9 cellular contexts compared by ENCODE assay signal in the genomic region with DNA sequence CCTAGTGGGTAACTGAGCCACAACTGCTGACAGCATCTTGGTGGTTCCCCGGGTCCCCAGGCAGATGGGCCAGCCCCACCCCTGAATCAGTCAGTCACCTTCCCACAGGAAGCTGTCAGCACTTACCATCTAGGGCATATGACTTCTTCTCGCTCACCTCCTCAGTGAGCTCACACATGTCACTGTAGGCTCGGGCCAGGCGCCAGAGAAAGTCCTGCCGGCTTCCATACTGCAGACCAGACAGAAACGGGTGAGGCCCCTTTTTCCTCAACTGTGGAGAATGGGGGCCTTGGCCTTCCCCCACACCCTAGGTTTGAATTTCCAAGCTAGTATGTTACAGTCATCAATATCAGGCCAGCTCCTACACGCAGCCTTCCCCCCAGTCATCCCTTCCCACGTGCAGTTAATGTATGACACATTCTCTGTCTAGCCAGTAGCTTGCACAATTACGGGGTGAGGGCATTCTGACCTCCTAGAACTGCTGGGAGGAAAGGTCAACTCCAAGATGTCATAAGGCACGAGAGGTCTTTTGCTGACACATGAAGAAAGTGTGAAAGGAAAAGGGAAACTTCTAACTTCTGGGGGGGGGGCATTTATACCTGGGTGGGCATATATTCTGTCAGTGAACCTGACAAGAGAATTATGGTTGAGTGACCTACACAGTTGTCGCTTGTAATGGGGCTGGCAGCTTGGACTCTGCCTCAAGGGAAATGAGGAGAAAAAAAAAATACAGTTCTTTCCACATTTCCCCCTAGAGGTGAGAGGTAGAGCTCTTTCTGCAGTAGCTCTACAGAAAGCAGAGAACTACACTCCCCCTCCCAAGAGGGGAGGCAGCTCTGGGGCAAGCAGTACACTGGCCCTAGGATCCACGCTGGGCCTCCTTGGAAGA. TPM values are rescaled to one million over a fixed set of nuclear protein-coding genes. Genes with fewer than 3 reads are reported as not detected.
A peak's percentile ranks its signal among the peaks of the same experiment; 100 is the strongest.
DNase-seq lines count a peak whose midpoint lies in the region; FAIRE-seq and TF ChIP-seq lines count a peak whose summit lies in the region.
"Had no signal": no experiment of that assay in that cellular context is flagged by ENCODE, and none has a peak within 500 bp of the region (broad histone marks: within the 10 kb centered on the region; RNA-seq: fewer than 3 reads in every experiment).

No MANE protein-coding gene starts in this region.

- CTCF ChIA-PET in AG04450 (lab: Charles Lee), result interaction anchor here (0.5 to 2.0 kb wide), 6 partner anchors 28 to 521 kb away, joined by 3 to 11 read pairs (median 6); partner anchors contain the start of genes RHOV and VPS18

- peak overlapping the region; percentile 39 for H3K27ac ChIP-seq in AG04450 (ENCODE audit: low read depth, low read length)

- peak; percentile 20 for FAIRE-seq in HTR-8/SVneo (lab: Jason Lieb, UNC)
- FAIRE-seq: colon had no signal

- H3K27me3 ChIP-seq in AG04450 (ENCODE audit: control insufficient read depth, insufficient read depth, low read length), result no peaks in the 10 kb centered on the region

- H3K9me3 ChIP-seq in AG04450 (ENCODE audit: control insufficient read depth, insufficient read depth, low read length), result no peaks in the 10 kb centered on the region

- H3K4me3 ChIP-seq in AG04450 (ENCODE audit: low read depth, low read length), result no peak overlapping the region

- POLR2A ChIA-PET in AG04450 (lab: Yijun Ruan, JAX), result interaction anchor here (0.5 to 0.8 kb wide), 5 partner anchors 13 to 1187 kb away, joined by 3 to 11 read pairs (median 6); no protein-coding TSS in a partner anchor

- no peak for DNase-seq in AG04450 (ENCODE audit: low read depth, low spot score)
- no peak for DNase-seq in HTR-8/SVneo (ENCODE audit: insufficient read length, low spot score)
- DNase-seq in activated T-cell treated with anti-CD3 and anti-CD28 coated beads for 24 hours (ENCODE audit: low read depth), result peak; percentile 51
- peak; percentile 23 for DNase-seq in hepatic stellate cell (ENCODE audit: low spot score)
- peak; percentile 49 to 77 for DNase-seq in stimulated activated CD8-positive, alpha-beta memory T cell treated with anti-CD3 and anti-CD28 coated beads, Interleukin-7, amount 100 ng/mL, for 48 hours (ENCODE audit: extremely low read depth in 1 of 2, low read depth in 1 of 2)
- no peak for DNase-seq in NCI-H146 (lab: John Stamatoyannopoulos, UW)
- DNase-seq in NCI-H187 treated with DMSO at 0.1 percent for 48 hours (lab: John Stamatoyannopoulos, UW), result no peak
- no peak for DNase-seq in DMS79 (lab: John Stamatoyannopoulos, UW)

- TF ChIP-seq CTCF in AG04450 (IDR thresholded peaks at IDR 0.05; ENCODE audit: low read depth, low read length), result peak; percentile 31; the same call in 1 of the 2 replicates

RNA-seq across cellular contexts. Expression of gene RMDN3, which starts 10.9 kb away (rescaled TPM):
- polyA plus RNA-seq in AG04450 (2011; rRNA removed), result 19.2 and 19.5 TPM in 2 replicates
- polyA minus RNA-seq in AG04450 (2011; rRNA and poly(A)+ RNA removed), result 10.1 and 10.8 TPM in 2 replicates

RNA-seq across cellular contexts. Expression of gene GCHFR, which starts 19.7 kb away (rescaled TPM):
- 4.2 and 4.7 TPM in 2 replicates for polyA plus RNA-seq in AG04450 (2011; rRNA removed)
- polyA minus RNA-seq in AG04450 (2011; rRNA and poly(A)+ RNA removed), result 0.70 and 0.92 TPM in 2 replicates

RNA-seq across cellular contexts. Expression of gene C15orf62, which starts 25.6 kb away (rescaled TPM):
- polyA plus RNA-seq in AG04450 (2011; rRNA removed), result 0.05 TPM in 2 replicates
- 0.14 TPM in 1 of 2 replicates, not detected in the other for polyA minus RNA-seq in AG04450 (2011; rRNA and poly(A)+ RNA removed)

RNA-seq across cellular contexts. Expression of gene RAD51, which starts 49.2 kb away (rescaled TPM):
- polyA plus RNA-seq in AG04450 (2011; rRNA removed), result 5.1 and 6.0 TPM in 2 replicates
- polyA minus RNA-seq in AG04450 (2011; rRNA and poly(A)+ RNA removed), result 7.1 and 8.2 TPM in 2 replicates

Comparison
In these comparisons a context has a peak if more than half of its experiments do, and no peak if none do; other contexts are left out.
1. DNase-seq: peak in activated T-cell treated with anti-CD3 and anti-CD28 coated beads for 24 hours (single experiment), hepatic stellate cell (single experiment) and stimulated activated CD8-positive, alpha-beta memory T cell treated with anti-CD3 and anti-CD28 coated beads, Interleukin-7, amount 100 ng/mL, for 48 hours (2 of 2); none in AG04450 (single experiment), HTR-8/SVneo (single experiment), NCI-H146 (single experiment), NCI-H187 treated with DMSO at 0.1 percent for 48 hours (single experiment) and DMS79 (single experiment).